8 cellular contexts compared by ENCODE assay signal in the genomic region with DNA sequence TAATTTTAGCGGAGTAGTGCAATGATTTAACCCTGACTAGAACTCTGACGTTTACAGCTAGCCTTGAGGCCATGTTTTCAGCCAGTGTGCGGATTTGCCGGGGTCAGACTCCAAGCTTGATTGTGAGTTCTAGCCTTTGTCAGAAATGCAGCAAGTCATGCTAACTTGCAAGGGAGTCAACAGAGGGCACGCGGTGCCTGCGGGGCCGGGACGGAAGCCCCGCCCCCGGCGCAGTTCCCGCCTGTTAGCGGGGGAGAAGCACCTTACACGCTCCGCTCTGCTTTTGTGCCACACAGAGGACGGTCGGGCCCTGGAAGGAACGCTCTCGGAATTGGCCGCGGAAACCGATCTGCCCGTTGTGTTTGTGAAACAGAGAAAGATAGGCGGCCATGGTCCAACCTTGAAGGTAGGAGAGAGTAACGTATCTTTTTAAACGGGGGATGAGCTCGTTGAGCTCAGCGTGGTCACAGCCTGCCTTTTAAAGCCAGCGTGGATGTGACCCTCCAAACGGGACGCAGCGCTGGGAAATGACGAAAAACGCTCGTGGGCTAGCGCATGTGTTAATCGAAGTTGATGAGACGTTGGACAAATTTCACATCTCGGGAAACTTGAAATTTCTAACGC. TPM values are rescaled to one million over a fixed set of nuclear protein-coding genes. Genes with fewer than 3 reads are reported as not detected.
A peak's percentile ranks its signal among the peaks of the same experiment; 100 is the strongest.
DNase-seq lines count a peak whose midpoint lies in the region; ATAC-seq, FAIRE-seq and TF ChIP-seq lines count a peak whose summit lies in the region.

No MANE protein-coding gene starts in this region.

- peaks cover 22% of the 10 kb centered on the region for H3K36me3 Mint-ChIP-seq in activated T-helper 1 cell treated with anti-CD3 and anti-CD28 coated beads, Interleukin-12 subunit alpha, Interleukin-12 subunit beta, Interleukin-2, Interleukin-4 antibody, amounts not matched to agents 30 ng/mL and 10 ng/mL and 1 ng/mL, durations not matched to agents 14 hours and 24 hours and 36 hours (ENCODE audit: low read depth)
- H3K36me3 Mint-ChIP-seq in naive thymus-derived CD4-positive, alpha-beta T cell, result peaks cover 0 to 15% (median 4%) of the 10 kb centered on the region in 5 donors

- peaks cover 8% of the 10 kb centered on the region; the same call in 1 of the 2 replicates for H4K20me1 ChIP-seq in Karpas-422 (ENCODE audit: insufficient read depth, low read depth, low read length)
- peaks cover 7% of the 10 kb centered on the region for H4K20me1 ChIP-seq in fibroblast of lung (ENCODE audit: control insufficient read depth, extremely low read depth, insufficient read depth, low read length)

- ATAC-seq in GM21786 (IDR thresholded peaks at IDR 0.05; ENCODE audit: unreplicated experiment), result peak; percentile 49
- ATAC-seq in naive thymus-derived CD4-positive, alpha-beta T cell, result peak; percentile 84

- CTCF ChIA-PET in naive thymus-derived CD4-positive, alpha-beta T cell (lab: Charles Lee), result interaction anchor here (0.6 to 2.3 kb wide), 8 partner anchors 12 to 910 kb away, joined by 3 to 14 read pairs (median 5); a partner anchor contains a TSS

- peaks cover 43% of the 10 kb centered on the region for H3K4me1 Mint-ChIP-seq in activated T-helper 1 cell treated with anti-CD3 and anti-CD28 coated beads, Interleukin-12 subunit alpha, Interleukin-12 subunit beta, Interleukin-2, Interleukin-4 antibody, amounts not matched to agents 30 ng/mL and 10 ng/mL and 1 ng/mL, durations not matched to agents 14 hours and 24 hours and 36 hours (ENCODE audit: low read depth)
- H3K4me1 Mint-ChIP-seq in naive thymus-derived CD4-positive, alpha-beta T cell, result peaks cover 17 to 49% (median 40%) of the 10 kb centered on the region in 7 donors

- H3K4me1 ChIP-seq in Karpas-422 (ENCODE audit: low read length) (peaks cover 26% of the 10 kb centered on the region), fibroblast of lung (ENCODE audit: control insufficient read depth, extremely low read depth, insufficient read depth, low read length) (peaks cover 25% of the 10 kb centered on the region)
- peaks cover 18 to 19% of the 10 kb centered on the region in 2 donors for H3K4me1 ChIP-seq in naive thymus-derived CD4-positive, alpha-beta T cell (ENCODE audit: control insufficient read depth in 2 of 2, insufficient read depth in 2 of 2, low read length in 2 of 2)

- intact Hi-C loops in activated T-helper 1 cell treated with anti-CD3 and anti-CD28 coated beads, Interleukin-12 subunit alpha, Interleukin-12 subunit beta, Interleukin-2, Interleukin-4 antibody, amounts not matched to agents 30 ng/mL and 10 ng/mL and 1 ng/mL, durations not matched to agents 14 hours and 24 hours and 36 hours (cut with micrococcal nuclease), result loop anchor here (1.0 to 5.0 kb wide), 7 partner anchors 15 to 1044 kb away; a partner anchor contains a TSS
- intact Hi-C loops in naive thymus-derived CD4-positive, alpha-beta T cell (cut with micrococcal nuclease), result loop anchor here (1.0 to 5.0 kb wide), 18 partner anchors 15 to 1042 kb away; a partner anchor contains a TSS

- TF ChIP-seq CTCF in fibroblast of lung (conservative IDR thresholded peaks at IDR 0.05 in 1 of 2, IDR thresholded peaks at IDR 0.05 in 1 of 2; ENCODE audit: low read depth in 1 of 2, low read length in 2 of 2), result no peak

- H3K27me3 ChIP-seq in Karpas-422 (ENCODE audit: low read length) (no peaks in the 10 kb centered on the region), fibroblast of lung (ENCODE audit: control insufficient read depth, insufficient read depth, low read length) (no peaks in the 10 kb centered on the region)
- no peaks in the 10 kb centered on the region for H3K27me3 ChIP-seq in naive thymus-derived CD4-positive, alpha-beta T cell (ENCODE audit: control insufficient read depth in 2 of 2, insufficient read depth in 2 of 2, low read length in 2 of 2)

- no peaks in the 10 kb centered on the region for H3K27me3 Mint-ChIP-seq in activated T-helper 1 cell treated with anti-CD3 and anti-CD28 coated beads, Interleukin-12 subunit alpha, Interleukin-12 subunit beta, Interleukin-2, Interleukin-4 antibody, amounts not matched to agents 30 ng/mL and 10 ng/mL and 1 ng/mL, durations not matched to agents 14 hours and 24 hours and 36 hours (ENCODE audit: insufficient read depth)
- H3K27me3 Mint-ChIP-seq in naive thymus-derived CD4-positive, alpha-beta T cell, result no peaks in the 10 kb centered on the region

- H3K9me2 ChIP-seq in Karpas-422 (replicated peaks; ENCODE audit: insufficient read depth, low read length), result no peaks in the 10 kb centered on the region

- H3K27ac Mint-ChIP-seq in activated T-helper 1 cell treated with anti-CD3 and anti-CD28 coated beads, Interleukin-12 subunit alpha, Interleukin-12 subunit beta, Interleukin-2, Interleukin-4 antibody, amounts not matched to agents 30 ng/mL and 10 ng/mL and 1 ng/mL, durations not matched to agents 14 hours and 24 hours and 36 hours, result peak overlapping the region; percentile 99
- peak overlapping the region; percentile 86 to 99 (median 94) for H3K27ac Mint-ChIP-seq in naive thymus-derived CD4-positive, alpha-beta T cell

- H3K4me2 ChIP-seq in Karpas-422 (ENCODE audit: low read depth, low read length, poor library complexity, severe bottlenecking), result peak overlapping the region; percentile 96
- H3K4me2 ChIP-seq in fibroblast of lung (ENCODE audit: extremely low read depth, insufficient read depth, low read length), result peak overlapping the region; percentile 95

- H3K36me3 ChIP-seq in Karpas-422 (ENCODE audit: insufficient read depth, low read length) (peaks cover 19% of the 10 kb centered on the region; the same call in 1 of the 2 replicates), fibroblast of lung (ENCODE audit: control insufficient read depth, insufficient read depth, low read length) (peaks cover 16% of the 10 kb centered on the region)
- peaks cover 0 to 11% (median 0%) of the 10 kb centered on the region in 3 experiments for H3K36me3 ChIP-seq in naive thymus-derived CD4-positive, alpha-beta T cell (ENCODE audit: control insufficient read depth in 2 of 3, insufficient read depth in 3 of 3, low read length in 3 of 3)

- peak; percentile 44 for FAIRE-seq in RCC 7860 (lab: Jason Lieb, UNC)

- H2AFZ ChIP-seq in Karpas-422 (ENCODE audit: low read length), result peak overlapping the region; percentile 64; the same call in 1 of the 2 replicates
- no peak overlapping the region for H2AFZ ChIP-seq in fibroblast of lung (ENCODE audit: low read length)

- H3K79me2 ChIP-seq in Karpas-422 (ENCODE audit: low read length) (peaks cover 61% of the 10 kb centered on the region), fibroblast of lung (ENCODE audit: control insufficient read depth, insufficient read depth, low read length) (peaks cover 67% of the 10 kb centered on the region)

- H3K4me3 ChIP-seq in Karpas-422 (ENCODE audit: low read length) (peak overlapping the region; percentile 74), fibroblast of lung (replicated peaks in 1 of 4; ENCODE audit: control extremely low read depth in 1 of 4, insufficient read depth in 1 of 4, low read depth in 3 of 4, low read length in 4 of 4) (peak overlapping the region; percentile 65 to 91 (median 76))
- H3K4me3 ChIP-seq in naive thymus-derived CD4-positive, alpha-beta T cell (ENCODE audit: low read length), result peak overlapping the region; percentile 73

- H3K4me3 Mint-ChIP-seq in activated T-helper 1 cell treated with anti-CD3 and anti-CD28 coated beads, Interleukin-12 subunit alpha, Interleukin-12 subunit beta, Interleukin-2, Interleukin-4 antibody, amounts not matched to agents 30 ng/mL and 10 ng/mL and 1 ng/mL, durations not matched to agents 14 hours and 24 hours and 36 hours, result peak overlapping the region; percentile 98
- peak overlapping the region; percentile 86 to 100 (median 98) for H3K4me3 Mint-ChIP-seq in naive thymus-derived CD4-positive, alpha-beta T cell

- no peaks in the 10 kb centered on the region for H3K9me3 Mint-ChIP-seq in activated T-helper 1 cell treated with anti-CD3 and anti-CD28 coated beads, Interleukin-12 subunit alpha, Interleukin-12 subunit beta, Interleukin-2, Interleukin-4 antibody, amounts not matched to agents 30 ng/mL and 10 ng/mL and 1 ng/mL, durations not matched to agents 14 hours and 24 hours and 36 hours
- H3K9me3 Mint-ChIP-seq in naive thymus-derived CD4-positive, alpha-beta T cell, result peaks cover 0 to 1% (median 0%) of the 10 kb centered on the region in 11 donors

- H3K9ac ChIP-seq in Karpas-422 (ENCODE audit: low read length) (peak overlapping the region; percentile 82), fibroblast of lung (ENCODE audit: insufficient read depth, low read length) (peak overlapping the region; percentile 97)

- POLR2A ChIA-PET in naive thymus-derived CD4-positive, alpha-beta T cell (lab: Charles Lee), result interaction anchor here (0.6 to 5.6 kb wide), 11 partner anchors 11 to 943 kb away, joined by 3 to 66 read pairs (median 4); a partner anchor contains a TSS

- H3K9me3 ChIP-seq in Karpas-422 (ENCODE audit: low read length) (no peaks in the 10 kb centered on the region), fibroblast of lung (ENCODE audit: control insufficient read depth, insufficient read depth, low read depth, low read length) (no peaks in the 10 kb centered on the region)
- no peaks in the 10 kb centered on the region for H3K9me3 ChIP-seq in naive thymus-derived CD4-positive, alpha-beta T cell (ENCODE audit: control insufficient read depth in 2 of 3, low read length in 3 of 3)

- H3K27ac ChIP-seq in Karpas-422 (ENCODE audit: low read length) (peak overlapping the region; percentile 90), fibroblast of lung (ENCODE audit: insufficient read depth, low read length) (peak overlapping the region; percentile 100)
- H3K27ac ChIP-seq in naive thymus-derived CD4-positive, alpha-beta T cell (ENCODE audit: low read depth, low read length), result peak overlapping the region; percentile 78

- DNase-seq in DMS53 (lab: John Stamatoyannopoulos, UW), result peak; percentile 97
- peak; percentile 95 for DNase-seq in Karpas-422
- peak; percentile 78 for DNase-seq in RCC 7860 (ENCODE audit: low spot score)
- DNase-seq in activated T-helper 1 cell treated with anti-CD3 and anti-CD28 coated beads, Interleukin-12 subunit alpha, Interleukin-12 subunit beta, Interleukin-2, Interleukin-4 antibody, amounts not matched to agents 30 ng/mL and 10 ng/mL and 1 ng/mL, durations not matched to agents 14 hours and 24 hours and 36 hours (ENCODE audit: low spot score), result peak; percentile 84
- DNase-seq in fibroblast of lung (ENCODE audit: low read depth in 2 of 2), result peak; percentile 78 to 82
- DNase-seq in naive thymus-derived CD4-positive, alpha-beta T cell, result peak; percentile 71 to 88 (median 84)
- DNase-seq in stimulated activated naive CD4-positive, alpha-beta T cell (lab: John Stamatoyannopoulos, UW), result peak; percentile 70 to 84 (median 78)

RNA-seq across cellular contexts. Expression of a gene that starts 14.8 kb away (rescaled TPM):
- 1.5 and 2.7 TPM in 2 replicates for total RNA-seq in Karpas-422 (2014; rRNA removed; shearing (Covaris generic); ENCODE audit: low replicate concordance)
- 10.5 and 10.6 TPM in 2 replicates for total RNA-seq in activated T-helper 1 cell treated with anti-CD3 and anti-CD28 coated beads, Interleukin-12 subunit alpha, Interleukin-12 subunit beta, Interleukin-2, Interleukin-4 antibody, amounts not matched to agents 30 ng/mL and 10 ng/mL and 1 ng/mL, durations not matched to agents 14 hours and 24 hours and 36 hours
- 8.2 and 18.0 TPM in 2 replicates for total RNA-seq in fibroblast of lung
- 2.3 and 3.5 TPM in 2 replicates for polyA plus RNA-seq in fibroblast of lung
- polyA plus RNA-seq in fibroblast of lung (2012), result 1.4 and 2.9 TPM in 2 replicates
- 0.37 TPM in 1 of 2 replicates, not detected in the other for polyA minus RNA-seq in fibroblast of lung (ENCODE audit: low replicate concordance)
- total RNA-seq in naive thymus-derived CD4-positive, alpha-beta T cell, result 10 to 100 TPM in 3 of 5 experiments, 1 to 10 TPM in 2; 8.2 to 11.8 (median 10.4) TPM
- 10 to 100 TPM; 14.4 to 16.3 TPM for polyA plus RNA-seq in naive thymus-derived CD4-positive, alpha-beta T cell

Comparison
In these comparisons a context has a peak if more than half of its experiments do, and no peak if none do; other contexts are left out.
1. Peak in every context shown above with its lines: DNase-seq, ATAC-seq, H3K4me3 ChIP-seq and H3K27ac ChIP-seq.